In genomic region chr15:90101130-90101968, GRCh38 we compare ENCODE assay signal across 1 cellular context.
TF ChIP-seq lines count a peak whose summit lies in the region.

No MANE protein-coding gene starts in this region.

TF ChIP-seq in HepG2, 621 proteins besides CTCF, POLR2A, EP300 and RAD21 (continued from another document and continues in another):
- peak; percentile 50 for TF ChIP-seq RFX1 (IDR thresholded peaks at IDR 0.05)
- TF ChIP-seq PITX1 (CRISPR knock-in tag; IDR thresholded peaks at IDR 0.05), result 0 out of 2 replicates have a peak, but pooled peaks have one; percentile 48
- no peak for TF ChIP-seq ELF1 (CRISPR knock-in tag; IDR thresholded peaks at IDR 0.05)
- no peak for TF ChIP-seq MLLT10 (CRISPR knock-in tag; IDR thresholded peaks at IDR 0.05)
- TF ChIP-seq ZHX2 (IDR thresholded peaks at IDR 0.05; ENCODE audit: low read depth), result no peak
- no peak for TF ChIP-seq ZHX2 (CRISPR knock-in tag; IDR thresholded peaks at IDR 0.05; ENCODE audit: borderline replicate concordance)
- TF ChIP-seq SMYD3 (CRISPR knock-in tag; IDR thresholded peaks at IDR 0.05), result no peak
- TF ChIP-seq, protein P1, sequence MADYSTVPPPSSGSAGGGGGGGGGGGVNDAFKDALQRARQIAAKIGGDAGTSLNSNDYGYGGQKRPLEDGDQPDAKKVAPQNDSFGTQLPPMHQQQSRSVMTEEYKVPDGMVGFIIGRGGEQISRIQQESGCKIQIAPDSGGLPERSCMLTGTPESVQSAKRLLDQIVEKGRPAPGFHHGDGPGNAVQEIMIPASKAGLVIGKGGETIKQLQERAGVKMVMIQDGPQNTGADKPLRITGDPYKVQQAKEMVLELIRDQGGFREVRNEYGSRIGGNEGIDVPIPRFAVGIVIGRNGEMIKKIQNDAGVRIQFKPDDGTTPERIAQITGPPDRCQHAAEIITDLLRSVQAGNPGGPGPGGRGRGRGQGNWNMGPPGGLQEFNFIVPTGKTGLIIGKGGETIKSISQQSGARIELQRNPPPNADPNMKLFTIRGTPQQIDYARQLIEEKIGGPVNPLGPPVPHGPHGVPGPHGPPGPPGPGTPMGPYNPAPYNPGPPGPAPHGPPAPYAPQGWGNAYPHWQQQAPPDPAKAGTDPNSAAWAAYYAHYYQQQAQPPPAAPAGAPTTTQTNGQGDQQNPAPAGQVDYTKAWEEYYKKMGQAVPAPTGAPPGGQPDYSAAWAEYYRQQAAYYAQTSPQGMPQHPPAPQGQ (CRISPR knock-in tag; IDR thresholded peaks at IDR 0.05; ENCODE audit: borderline replicate concordance), result 0 out of 2 replicates have a peak, but pooled peaks have one; percentile 43
- no peak for TF ChIP-seq MIXL1 (CRISPR knock-in tag; IDR thresholded peaks at IDR 0.05)
- TF ChIP-seq, protein P2, sequence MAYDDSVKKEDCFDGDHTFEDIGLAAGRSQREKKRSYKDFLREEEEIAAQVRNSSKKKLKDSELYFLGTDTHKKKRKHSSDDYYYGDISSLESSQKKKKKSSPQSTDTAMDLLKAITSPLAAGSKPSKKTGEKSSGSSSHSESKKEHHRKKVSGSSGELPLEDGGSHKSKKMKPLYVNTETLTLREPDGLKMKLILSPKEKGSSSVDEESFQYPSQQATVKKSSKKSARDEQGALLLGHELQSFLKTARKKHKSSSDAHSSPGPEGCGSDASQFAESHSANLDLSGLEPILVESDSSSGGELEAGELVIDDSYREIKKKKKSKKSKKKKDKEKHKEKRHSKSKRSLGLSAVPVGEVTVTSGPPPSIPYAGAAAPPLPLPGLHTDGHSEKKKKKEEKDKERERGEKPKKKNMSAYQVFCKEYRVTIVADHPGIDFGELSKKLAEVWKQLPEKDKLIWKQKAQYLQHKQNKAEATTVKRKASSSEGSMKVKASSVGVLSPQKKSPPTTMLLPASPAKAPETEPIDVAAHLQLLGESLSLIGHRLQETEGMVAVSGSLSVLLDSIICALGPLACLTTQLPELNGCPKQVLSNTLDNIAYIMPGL (CRISPR knock-in tag; IDR thresholded peaks at IDR 0.05; ENCODE audit: borderline replicate concordance in 1 of 2, low read depth in 1 of 2), result no peak
- no peak for TF ChIP-seq KDM5B (CRISPR knock-in tag; IDR thresholded peaks at IDR 0.05; ENCODE audit: borderline replicate concordance)
- no peak for TF ChIP-seq TEAD3 (CRISPR knock-in tag; optimal IDR thresholded peaks at IDR 0.05; ENCODE audit: borderline replicate concordance)
- 0 out of 2 replicates have a peak, but pooled peaks have one; percentile 17 for TF ChIP-seq TBX2 (CRISPR knock-in tag; IDR thresholded peaks at IDR 0.05; ENCODE audit: borderline replicate concordance)
- TF ChIP-seq ZKSCAN8 (CRISPR knock-in tag; IDR thresholded peaks at IDR 0.05; ENCODE audit: borderline replicate concordance), result no peak
- TF ChIP-seq HIVEP1 (CRISPR knock-in tag; IDR thresholded peaks at IDR 0.05), result peak; percentile 69; the same call in 1 of the 2 replicates
- no peak for TF ChIP-seq GMEB1 (CRISPR knock-in tag; IDR thresholded peaks at IDR 0.05; ENCODE audit: borderline replicate concordance)
- no peak for TF ChIP-seq FLYWCH1 (CRISPR knock-in tag; IDR thresholded peaks at IDR 0.05)
- TF ChIP-seq, protein P3, sequence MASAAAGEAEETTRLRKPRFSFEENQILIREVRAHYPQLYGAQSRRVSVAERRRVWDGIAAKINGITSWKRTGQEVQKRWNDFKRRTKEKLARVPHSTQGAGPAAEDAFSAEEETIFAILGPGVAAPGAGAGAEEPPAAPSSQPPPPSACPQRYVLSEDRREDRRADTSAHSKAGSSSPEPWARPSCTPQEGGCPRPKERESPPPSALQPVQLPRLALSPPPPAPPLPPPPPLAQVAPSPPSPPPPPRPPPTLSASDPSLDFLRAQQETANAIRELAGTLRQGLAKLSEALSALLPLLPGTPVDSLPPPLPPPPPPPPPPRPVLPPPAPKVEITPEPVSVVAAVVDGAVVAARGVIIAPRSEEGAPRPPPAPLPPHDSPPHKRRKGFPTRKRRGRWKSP (CRISPR knock-in tag; IDR thresholded peaks at IDR 0.05), result 0 out of 2 replicates have a peak, but pooled peaks have one; percentile 41
- TF ChIP-seq, protein P4, sequence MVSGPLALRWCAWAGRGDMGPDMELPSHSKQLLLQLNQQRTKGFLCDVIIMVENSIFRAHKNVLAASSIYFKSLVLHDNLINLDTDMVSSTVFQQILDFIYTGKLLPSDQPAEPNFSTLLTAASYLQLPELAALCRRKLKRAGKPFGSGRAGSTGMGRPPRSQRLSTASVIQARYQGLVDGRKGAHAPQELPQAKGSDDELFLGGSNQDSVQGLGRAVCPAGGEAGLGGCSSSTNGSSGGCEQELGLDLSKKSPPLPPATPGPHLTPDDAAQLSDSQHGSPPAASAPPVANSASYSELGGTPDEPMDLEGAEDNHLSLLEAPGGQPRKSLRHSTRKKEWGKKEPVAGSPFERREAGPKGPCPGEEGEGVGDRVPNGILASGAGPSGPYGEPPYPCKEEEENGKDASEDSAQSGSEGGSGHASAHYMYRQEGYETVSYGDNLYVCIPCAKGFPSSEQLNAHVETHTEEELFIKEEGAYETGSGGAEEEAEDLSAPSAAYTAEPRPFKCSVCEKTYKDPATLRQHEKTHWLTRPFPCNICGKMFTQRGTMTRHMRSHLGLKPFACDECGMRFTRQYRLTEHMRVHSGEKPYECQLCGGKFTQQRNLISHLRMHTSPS (CRISPR knock-in tag; IDR thresholded peaks at IDR 0.05; ENCODE audit: low read depth), result no peak
- peak; percentile 51; the same call in 1 of the 2 replicates for TF ChIP-seq MTA1 (CRISPR knock-in tag; IDR thresholded peaks at IDR 0.05; ENCODE audit: borderline replicate concordance)
- TF ChIP-seq ZNF251 (CRISPR knock-in tag; IDR thresholded peaks at IDR 0.05), result no peak
- peak; percentile 43; the same call in 1 of the 2 replicates for TF ChIP-seq ZNF776 (CRISPR knock-in tag; IDR thresholded peaks at IDR 0.05)
- 0 out of 2 replicates have a peak, but pooled peaks have one; percentile 18 for TF ChIP-seq IRF9 (CRISPR knock-in tag; IDR thresholded peaks at IDR 0.05; ENCODE audit: borderline replicate concordance)
- no peak for TF ChIP-seq ZNF30 (CRISPR knock-in tag; IDR thresholded peaks at IDR 0.05)
- no peak for TF ChIP-seq ZNF225 (CRISPR knock-in tag; IDR thresholded peaks at IDR 0.05)
- no peak for TF ChIP-seq ZNF773 (CRISPR knock-in tag; IDR thresholded peaks at IDR 0.05; ENCODE audit: borderline replicate concordance)
- TF ChIP-seq ZSCAN21 (CRISPR knock-in tag; IDR thresholded peaks at IDR 0.05; ENCODE audit: borderline replicate concordance), result no peak
- TF ChIP-seq ZNF878 (CRISPR knock-in tag; IDR thresholded peaks at IDR 0.05), result no peak
- TF ChIP-seq NFE2L2 (IDR thresholded peaks at IDR 0.05; ENCODE audit: low read length), result no peak
- TF ChIP-seq JDP2 (CRISPR knock-in tag; IDR thresholded peaks at IDR 0.05; ENCODE audit: borderline replicate concordance), result no peak
- no peak for TF ChIP-seq ZSCAN9 (CRISPR knock-in tag; IDR thresholded peaks at IDR 0.05; ENCODE audit: borderline replicate concordance)
- peak; percentile 62 for TF ChIP-seq PAXIP1 (CRISPR knock-in tag; conservative IDR thresholded peaks at IDR 0.05)
- no peak for TF ChIP-seq RNF219 (CRISPR knock-in tag; IDR thresholded peaks at IDR 0.05)
- TF ChIP-seq ZNF101 (CRISPR knock-in tag; IDR thresholded peaks at IDR 0.05; ENCODE audit: borderline replicate concordance, low read depth), result peak; percentile 22; the same call in 1 of the 2 replicates
